8 cellular contexts compared by ENCODE assay signal in the genomic region with DNA sequence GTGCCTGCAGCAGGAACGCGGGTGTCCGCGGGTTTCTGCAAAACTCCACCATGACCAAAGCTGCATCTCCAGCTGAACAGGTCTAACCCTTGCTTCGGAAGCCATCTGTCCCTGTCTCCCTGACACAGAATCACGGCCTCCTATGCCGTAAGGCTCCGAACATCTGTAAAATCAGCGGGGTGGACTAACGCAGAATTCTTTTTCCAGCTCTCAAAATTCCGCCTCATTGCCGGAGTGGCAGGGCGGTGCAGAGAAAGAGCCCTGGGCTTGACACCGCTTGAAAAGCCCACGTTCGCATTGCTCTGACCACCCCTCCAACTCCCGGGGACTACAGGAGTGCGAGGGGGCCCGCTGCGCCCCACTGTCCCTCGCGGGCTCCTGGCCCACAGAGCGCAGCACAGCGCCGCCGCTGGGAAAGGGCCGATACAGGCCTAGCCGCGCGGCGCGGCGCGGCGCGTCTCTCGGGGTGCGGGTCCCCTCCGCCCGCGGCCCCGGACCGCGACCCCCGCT. TPM values are rescaled to one million over a fixed set of nuclear protein-coding genes. Genes with fewer than 3 reads are reported as not detected.
A peak's percentile ranks its signal among the peaks of the same experiment; 100 is the strongest.
DNase-seq lines count a peak whose midpoint lies in the region; ATAC-seq, FAIRE-seq and TF ChIP-seq lines count a peak whose summit lies in the region.

No MANE protein-coding gene starts in this region.

- no peak overlapping the region for H2AK5ac ChIP-seq in H1 (ENCODE audit: low read depth, low read length)

- H4K20me1 ChIP-seq in DND-41 (ENCODE audit: insufficient read depth, low read length) (peaks cover 6% of the 10 kb centered on the region; the same call in 1 of the 2 replicates), H1 (replicated peaks in 1 of 2; ENCODE audit: control insufficient read depth in 1 of 2, insufficient read depth in 2 of 2, low read length in 2 of 2) (peaks cover 0 to 2% of the 10 kb centered on the region in 2 experiments)

- H3K27me3 ChIP-seq in DND-41 (ENCODE audit: insufficient read depth, low read length, poor library complexity), result peaks cover 33% of the 10 kb centered on the region
- no peaks in the 10 kb centered on the region; a peak in 2 of 7 replicates for H3K27me3 ChIP-seq in H1 (replicated peaks in 1 of 4; ENCODE audit: control insufficient read depth in 3 of 4, extremely low read depth in 1 of 4, insufficient read depth in 3 of 4, low read length in 3 of 4)
- H3K27me3 ChIP-seq in mononuclear cell (ENCODE audit: insufficient read depth, low read length), result no peaks in the 10 kb centered on the region

- POLR2A ChIA-PET in H1 (lab: Charles Lee; ENCODE audit: partially characterized antibody), result interaction anchor here (0.6 to 2.1 kb wide), 6 partner anchors 10 to 104 kb away, joined by 3 to 8 read pairs (median 4); no protein-coding TSS in a partner anchor

- no peak overlapping the region for H4K91ac ChIP-seq in H1 (replicated peaks; ENCODE audit: insufficient read length, low read length)

- no peak for TF ChIP-seq EP300 in H1 (IDR thresholded peaks at IDR 0.05; ENCODE audit: borderline replicate concordance in 1 of 2, low read depth in 2 of 2, low read length in 2 of 2)

- H3K23ac ChIP-seq in H1 (ENCODE audit: insufficient read length), result no peak overlapping the region

- H3K9me3 ChIP-seq in DND-41 (ENCODE audit: insufficient read depth, low read length, severe bottlenecking) (no peaks in the 10 kb centered on the region), H1 (ENCODE audit: insufficient read depth in 2 of 2, low read depth in 1 of 2, low read length in 1 of 2) (no peaks in the 10 kb centered on the region), mononuclear cell (ENCODE audit: low read depth, low read length) (no peaks in the 10 kb centered on the region)

- peak in 1 of 2 experiments; percentile 24; a peak in 2 of 4 replicates for TF ChIP-seq RAD21 in H1 (IDR thresholded peaks at IDR 0.05 in 1 of 2, conservative IDR thresholded peaks at IDR 0.05 in 1 of 2; ENCODE audit: low read depth in 2 of 2, low read length in 2 of 2)

- H3K36me3 ChIP-seq in DND-41 (ENCODE audit: insufficient read depth, low read length) (no peaks in the 10 kb centered on the region), H1 (ENCODE audit: control insufficient read depth in 2 of 4, insufficient read depth in 4 of 4, low read length in 3 of 4) (no peaks in the 10 kb centered on the region)

- H3K4me2 ChIP-seq in DND-41 (ENCODE audit: insufficient read depth, low read length) (peak overlapping the region; percentile 93), H1 (ENCODE audit: insufficient read depth in 1 of 2, low read depth in 2 of 2, low read length in 2 of 2) (peak overlapping the region; percentile 75 to 93)

- H3K18ac ChIP-seq in H1 (ENCODE audit: extremely low read depth, low read length), result no peak overlapping the region

- H3K4ac ChIP-seq in H1 (replicated peaks; ENCODE audit: insufficient read length, low read depth, low read length), result no peak overlapping the region

- H3K56ac ChIP-seq in H1 (replicated peaks; ENCODE audit: insufficient read length, low read depth, low read length), result no peak overlapping the region

- H2BK20ac ChIP-seq in H1 (ENCODE audit: low read length), result no peak overlapping the region; the same call in 1 of the 2 replicates

- H2AFZ ChIP-seq in DND-41 (ENCODE audit: low read depth, low read length) (peak overlapping the region; percentile 66), H1 (ENCODE audit: low read length) (0 out of 2 replicates have a peak overlapping the region, but pooled peaks have one; percentile 11)

- H3K79me2 ChIP-seq in DND-41 (ENCODE audit: insufficient read depth, low read length), result no peaks in the 10 kb centered on the region
- peaks cover 0 to 20% of the 10 kb centered on the region in 2 experiments; a peak in 2 of 4 replicates for H3K79me2 ChIP-seq in H1 (ENCODE audit: control insufficient read depth in 1 of 2, insufficient read depth in 2 of 2, low read length in 2 of 2)

- peak; percentile 80 for ATAC-seq in DND-41 (ENCODE audit: insufficient read depth, low read depth)
- peak; percentile 40 for ATAC-seq in GM19328 (IDR thresholded peaks at IDR 0.05; ENCODE audit: unreplicated experiment)
- peak; percentile 49 for ATAC-seq in HG03280 (IDR thresholded peaks at IDR 0.05; ENCODE audit: unreplicated experiment)

- H3K4me3 ChIP-seq in DND-41 (ENCODE audit: low read depth in 1 of 2, low read length in 2 of 2) (peak overlapping the region; percentile 28 to 68; a peak in 3 of 4 replicates), H1 (ENCODE audit: extremely low read depth in 1 of 4, insufficient read depth in 2 of 4, low read depth in 3 of 4, low read length in 4 of 4) (peak overlapping the region; percentile 50 to 80 (median 76)), mononuclear cell (ENCODE audit: low read length) (peak overlapping the region; percentile 84)

- no peak overlapping the region for H2BK5ac ChIP-seq in H1 (ENCODE audit: low read depth, low read length)

- H4K5ac ChIP-seq in H1 (ENCODE audit: insufficient read length, low read depth, low read length), result no peak overlapping the region

- DNase-seq in DND-41 (no peak), SK-MEL-5 (ENCODE audit: low read depth, low spot score) (peak; percentile 2), H1 (ENCODE audit: low read depth in 1 of 2, low spot score in 2 of 2) (no peak), urothelium cell line (ENCODE audit: low spot score) (peak; percentile 72), GF-D8 (lab: John Stamatoyannopoulos, UW) (no peak)

- H3K4me1 ChIP-seq in DND-41 (ENCODE audit: insufficient read depth, low read length) (peaks cover 22% of the 10 kb centered on the region), H1 (replicated peaks in 1 of 4; ENCODE audit: control insufficient read depth in 3 of 4, insufficient read depth in 4 of 4, low read length in 3 of 4) (peaks cover 4 to 11% (median 6%) of the 10 kb centered on the region in 4 experiments; a peak in 5 of 7 replicates), mononuclear cell (ENCODE audit: insufficient read depth, low read length) (peaks cover 35% of the 10 kb centered on the region)

- H3K23me2 ChIP-seq in H1 (ENCODE audit: low read depth, low read length), result peaks cover 4% of the 10 kb centered on the region; the same call in 1 of the 2 replicates

- peak overlapping the region; percentile 34; the same call in 1 of the 2 replicates for H3K27ac ChIP-seq in DND-41 (ENCODE audit: low read length)
- no peak overlapping the region for H3K27ac ChIP-seq in H1 (ENCODE audit: low read depth, low read length)

- 4% methylated on average over 24 of the region's 45 CpGs; no CpG with 5 or more reads in 1 of the 2 experiments for WGBS in H1 (ENCODE audit: extremely low coverage in 1 of 2, insufficient coverage in 1 of 2, insufficient read length in 1 of 2, insufficient replicate concordance in 2 of 2, low coverage in 1 of 2, low lambda C conversion rate in 2 of 2, missing lambda C conversion rate in 1 of 2), 2 experiments

- H4K8ac ChIP-seq in H1 (ENCODE audit: extremely low read depth, insufficient read depth, low read length), result no peak overlapping the region

- peak; percentile 59 for TF ChIP-seq CTCF in DND-41 (IDR thresholded peaks at IDR 0.05; ENCODE audit: borderline replicate concordance, extremely low read depth, low read length, poor library complexity, severe bottlenecking)
- TF ChIP-seq CTCF in H1 (IDR thresholded peaks at IDR 0.05; ENCODE audit: control extremely low read depth in 1 of 3, insufficient read depth in 1 of 3, low read depth in 1 of 3, low read length in 3 of 3), result peak; percentile 29 to 41 (median 36); a peak in 3 of 4 replicates

- no peak overlapping the region for H2BK12ac ChIP-seq in H1 (ENCODE audit: low read depth, low read length)

- H3K14ac ChIP-seq in H1 (ENCODE audit: insufficient read length), result no peak overlapping the region

- CTCF ChIA-PET in H1 (lab: Charles Lee; ENCODE audit: partially characterized antibody), result interaction anchor here (0.7 to 8.7 kb wide), 24 partner anchors 10 to 163 kb away, joined by 3 to 57 read pairs (median 4); no protein-coding TSS in a partner anchor

- H3K79me1 ChIP-seq in H1 (ENCODE audit: low read depth, low read length), result no peaks in the 10 kb centered on the region; the same call in 1 of the 2 replicates

- peak overlapping the region; percentile 62 for H3K9ac ChIP-seq in DND-41 (ENCODE audit: low read depth, low read length)
- peak overlapping the region; percentile 34 to 58 (median 52); a peak in 6 of 7 replicates for H3K9ac ChIP-seq in H1 (replicated peaks in 1 of 4; ENCODE audit: extremely low read depth in 1 of 4, low read depth in 3 of 4, low read length in 3 of 4)

- FAIRE-seq in H1 (lab: Jason Lieb, UNC) (no peak), urothelium cell line (lab: Jason Lieb, UNC) (no peak)

- in situ Hi-C loops in SK-MEL-5 (cut with HindIII; ENCODE audit: low pct_unique_long_range_greater_than_20kb, low sequenced_read_pairs), result no loop called here

- no peak overlapping the region for H2BK120ac ChIP-seq in H1 (replicated peaks; ENCODE audit: low read depth, low read length)

- TF ChIP-seq POLR2A in H1 (IDR thresholded peaks at IDR 0.05; ENCODE audit: control extremely low read depth in 1 of 2, low read depth in 2 of 2, low read length in 2 of 2), result no peak

- no peak overlapping the region for H2BK15ac ChIP-seq in H1 (ENCODE audit: low read length)

TF ChIP-seq in H1, 55 proteins besides CTCF, POLR2A, EP300 and RAD21:
- no peak for TF ChIP-seq HDAC6 (IDR thresholded peaks at IDR 0.05; ENCODE audit: low read depth, low read length)
- peak; percentile 18 to 20; a peak in 1 of 4 replicates for TF ChIP-seq SIN3A (conservative IDR thresholded peaks at IDR 0.05 in 1 of 2, IDR thresholded peaks at IDR 0.05 in 1 of 2; ENCODE audit: low read depth in 1 of 2, low read length in 2 of 2)
- TF ChIP-seq HDAC2 (IDR thresholded peaks at IDR 0.05; ENCODE audit: borderline replicate concordance in 1 of 2, low read depth in 2 of 2, low read length in 2 of 2), result peak; percentile 2 to 63; a peak in 1 of 4 replicates
- TF ChIP-seq KDM4A (IDR thresholded peaks at IDR 0.05; ENCODE audit: low read depth, low read length, severe bottlenecking), result peak; percentile 82
- TF ChIP-seq MAFK (IDR thresholded peaks at IDR 0.05; ENCODE audit: low read depth, low read length), result no peak
TF ChIP-seq in H1: peak in this region for 3.

RNA-seq across cellular contexts. Expression of a gene that starts 0.4 kb away (rescaled TPM):
- 5.3 and 6.2 TPM in 2 replicates for total RNA-seq in SK-MEL-5 (2014; rRNA removed; shearing (Covaris generic))
- 7.0 and 7.7 TPM in 2 replicates for polyA plus RNA-seq in SK-MEL-5 (2015; cell fraction: cytosol; rRNA removed)
- polyA plus RNA-seq in SK-MEL-5 (2015; cell fraction: nucleus; rRNA removed), result 5.9 and 10.0 TPM in 2 replicates
- total RNA-seq in H1 (2021; fragmentation: NEBNext Ultra II Directional; extraction: Animal tissue kit (Norgen Biotek cat#: 25700)), result 26.4 and 26.7 TPM in 2 replicates
- 19.1 and 20.9 TPM in 2 replicates for polyA plus RNA-seq in H1 (2011; rRNA removed)
- 21.0 TPM for polyA plus RNA-seq in H1 (2011; cell fraction: cytosol; rRNA removed)
- 31.1 TPM for polyA plus RNA-seq in H1 (2011; cell fraction: nucleus; rRNA removed)
- polyA plus RNA-seq in H1 (2012, experiment 1 of 2), result 20.4 to 23.5 TPM (median 22.6 TPM) in 4 replicates
- polyA plus RNA-seq in H1 (2012, experiment 2 of 2), result 3.9 TPM
- polyA plus RNA-seq in H1 (2013, experiment 1 of 2), result 17.8 TPM
- 16.4 TPM for polyA plus RNA-seq in H1 (2013, experiment 2 of 2)
- polyA minus RNA-seq in H1 (2011; rRNA and poly(A)+ RNA removed), result 21.0 and 24.0 TPM in 2 replicates
- 15.4 TPM for polyA minus RNA-seq in H1 (2011; cell fraction: cytosol; rRNA and poly(A)+ RNA removed)
- polyA minus RNA-seq in H1 (2011; cell fraction: nucleus; rRNA and poly(A)+ RNA removed), result 25.4 TPM
- total RNA-seq in mononuclear cell, result 14.1 TPM

Comparison
In these comparisons a context has a peak if more than half of its experiments do, and no peak if none do; other contexts are left out.
1. DNase-seq: peak in SK-MEL-5 (single experiment) and urothelium cell line (single experiment); none in DND-41 (single experiment), H1 (0 of 2) and GF-D8 (single experiment).
2. Peak in every context shown above with its lines, with median percentiles within 50 percentile points of each other: ATAC-seq and H3K4me3 ChIP-seq.